8 cellular contexts compared by ENCODE assay signal in genomic region chr12:92145731-92146496, GRCh38. TPM values are rescaled to one million over a fixed set of nuclear protein-coding genes. Genes with fewer than 3 reads are reported as not detected.
DNase-seq lines count a peak whose midpoint lies in the region; ATAC-seq and TF ChIP-seq lines count a peak whose summit lies in the region.

Gene BTG1 (minus strand): TSS chr12:92145846. CDS start chr12:92145535, 311 bp downstream.

- DNase-seq in DMS114 treated with DMSO at 0.1 percent for 48 hours (lab: John Stamatoyannopoulos, UW; ENCODE audit: unreplicated experiment) (peak; percentile 99), PC-3 (peak; percentile 100), activated T-cell treated with anti-CD3 and anti-CD28 coated beads for 48 hours (ENCODE audit: low read depth) (peak; percentile 95), epithelial cell of esophagus (ENCODE audit: low read depth) (peak; percentile 100)
- peak; percentile 94 to 98 for DNase-seq in stimulated activated CD8-positive, alpha-beta memory T cell treated with anti-CD3 and anti-CD28 coated beads, Interleukin-4, amount 100 ng/mL, for 1 hour (ENCODE audit: low read depth in 2 of 2, low spot score in 1 of 2)

- H2AFZ ChIP-seq in PC-3 (ENCODE audit: low read length), result peak within 1 kb of the TSS; percentile 89

- H3K4me3 ChIP-seq in PC-3 (ENCODE audit: low read length) (peak within 1 kb of the TSS; percentile 87), epithelial cell of esophagus (ENCODE audit: low read length) (peak within 1 kb of the TSS; percentile 83), mononuclear cell (ENCODE audit: low read length) (peak within 1 kb of the TSS; percentile 96)

- peak within 1 kb of the TSS; percentile 87 for H3K9ac ChIP-seq in PC-3 (ENCODE audit: low read length)

- intact Hi-C loops in PC-3 (cut with micrococcal nuclease), result loop anchor here (1.0 to 5.0 kb wide), 5 partner anchors 65 to 424 kb away; no protein-coding TSS in a partner anchor

- no peak for TF ChIP-seq CTCF in PC-3 (conservative IDR thresholded peaks at IDR 0.05; ENCODE audit: low read depth, low read length)
- TF ChIP-seq CTCF in epithelial cell of esophagus (IDR thresholded peaks at IDR 0.05; ENCODE audit: insufficient read depth, low read depth, low read length, missing control alignments), result no peak

- H3K27ac ChIP-seq in PC-3 (ENCODE audit: low read length), result peak within 1 kb of the TSS; percentile 73

- H3K27me3 ChIP-seq in PC-3 (ENCODE audit: low read length), result no peaks in the 10 kb centered on the region
- H3K27me3 ChIP-seq in mononuclear cell (ENCODE audit: insufficient read depth, low read length), result no peaks in the 10 kb centered on the region

- H3K4me1 ChIP-seq in PC-3 (ENCODE audit: insufficient read depth, low read length) (peaks cover 13% of the 10 kb centered on the region), mononuclear cell (ENCODE audit: insufficient read depth, low read length) (peaks cover 26% of the 10 kb centered on the region)

- H3K9me3 ChIP-seq in PC-3 (ENCODE audit: low read length) (no peaks in the 10 kb centered on the region), mononuclear cell (ENCODE audit: low read depth, low read length) (no peaks in the 10 kb centered on the region)

- no peak for TF ChIP-seq RAD21 in Ishikawa (IDR thresholded peaks at IDR 0.05; ENCODE audit: low read depth)

- H3K9me2 ChIP-seq in PC-3 (replicated peaks; ENCODE audit: low read length), result no peaks in the 10 kb centered on the region

- TF ChIP-seq EP300 in Ishikawa (IDR thresholded peaks at IDR 0.05; ENCODE audit: borderline replicate concordance), result no peak

- peaks cover 47% of the 10 kb centered on the region for H3K79me2 ChIP-seq in PC-3 (ENCODE audit: low read length)

- peaks cover 44% of the 10 kb centered on the region for H4K20me1 ChIP-seq in PC-3 (ENCODE audit: low read length)

- H3K4me2 ChIP-seq in PC-3 (ENCODE audit: low read length), result peak within 1 kb of the TSS; percentile 87

- H3F3A ChIP-seq in PC-3 (ENCODE audit: low read length, unreplicated experiment), result no peaks in the 10 kb centered on the region

- peaks cover 31% of the 10 kb centered on the region for H3K36me3 ChIP-seq in PC-3 (ENCODE audit: low read depth, low read length)

- peak; percentile 66 for ATAC-seq in GM21576 (IDR thresholded peaks at IDR 0.05; ENCODE audit: unreplicated experiment)
- ATAC-seq in PC-3, result peak; percentile 77

- CTCF ChIA-PET in PC-3 (lab: Charles Lee), result interaction anchor here (0.5 to 2.4 kb wide), 5 partner anchors 98 to 793 kb away, joined by 3 to 13 read pairs (median 3); no protein-coding TSS in a partner anchor

- BruUV-seq in PC-3 (replicated peaks; lab: Mats Ljungman, UMichigan), result no TSS peak

- POLR2A ChIA-PET in PC-3 (lab: Charles Lee; ENCODE audit: unreplicated experiment), result interaction anchor here (0.5 to 1.4 kb wide), 33 partner anchors 9 to 765 kb away, joined by 3 to 16 read pairs (median 4); no protein-coding TSS in a partner anchor

TF ChIP-seq in Ishikawa, 13 proteins besides CTCF, POLR2A, EP300 and RAD21:
- TF ChIP-seq YY1 (IDR thresholded peaks at IDR 0.05; ENCODE audit: low read depth), result peak; percentile 72
- TF ChIP-seq CEBPB (IDR thresholded peaks at IDR 0.05), result no peak
- TF ChIP-seq MAX (IDR thresholded peaks at IDR 0.05), result no peak; the same call in 1 of the 2 replicates
- TF ChIP-seq ZBTB7A (IDR thresholded peaks at IDR 0.05; ENCODE audit: low read depth), result no peak
- no peak for TF ChIP-seq REST (IDR thresholded peaks at IDR 0.05; ENCODE audit: low read depth)
- TF ChIP-seq USF1 (IDR thresholded peaks at IDR 0.05), result peak; percentile 45; the same call in 1 of the 2 replicates
- no peak; the same call in none of the 2 replicates for TF ChIP-seq TEAD4 (IDR thresholded peaks at IDR 0.05)
- peak; percentile 95 for TF ChIP-seq TAF1 (IDR thresholded peaks at IDR 0.05; ENCODE audit: low read depth)
- no peak for TF ChIP-seq FOXM1 (IDR thresholded peaks at IDR 0.05; ENCODE audit: borderline replicate concordance, low read depth)
- TF ChIP-seq TCF12 (IDR thresholded peaks at IDR 0.05; ENCODE audit: low read depth), result 0 out of 2 replicates have a peak, but pooled peaks have one; percentile 29
- peak; percentile 93 for TF ChIP-seq CREB1 (IDR thresholded peaks at IDR 0.05; ENCODE audit: low read depth)
TF ChIP-seq in Ishikawa: peak in this region for 5.

RNA-seq across cellular contexts. Expression of gene BTG1, which starts in this region (rescaled TPM):
- 16.0 and 29.8 TPM in 2 replicates for total RNA-seq in PC-3 (2014; rRNA removed)
- 539 TPM for total RNA-seq in mononuclear cell

Comparison
In these comparisons a context has a peak if more than half of its experiments do, and no peak if none do; other contexts are left out.
1. Peak in every context shown above with its lines: DNase-seq, ATAC-seq, H3K4me3 ChIP-seq and H3K27ac ChIP-seq.
2. RNA of gene BTG1 (total RNA-seq): 539 TPM in mononuclear cell (single experiment); 16.0 to 29.8 TPM in PC-3; every median in the first group is over 10 times any median in the second.